17 cellular contexts compared by ENCODE assay signal in genomic region chr2:73783402-73783801, GRCh38. TPM values are rescaled to one million over a fixed set of nuclear protein-coding genes. Genes with fewer than 3 reads are reported as not detected.
"Had no signal": no experiment of that assay in that cellular context is flagged by ENCODE, and none has a peak within 500 bp of the region (broad histone marks: within the 10 kb centered on the region; RNA-seq: fewer than 3 reads in every experiment).

No MANE protein-coding gene starts in this region.

RNA-seq across cellular contexts. Expression of gene C2orf78, which starts 0.6 kb away (rescaled TPM):
- total RNA-seq: activated CD4-positive, alpha-beta memory T cell treated with anti-CD3 and anti-CD28 coated beads for 36 hours; activated CD4-positive, alpha-beta T cell treated with anti-CD3 and anti-CD28 coated beads for 36 hours; activated CD8-positive, alpha-beta memory T cell treated with anti-CD3 and anti-CD28 coated beads, Interleukin-2, amount 10 ng/mL, durations not matched to agents 7 days and 5 days; activated naive CD4-positive, alpha-beta T cell treated with anti-CD3 and anti-CD28 coated beads for 36 hours; activated T-helper 2 cell treated with anti-CD3 and anti-CD28 coated beads, Interferon-gamma antibody, Interleukin-2, Interleukin-4, amounts not matched to agents 10 μg/mL and 5 μg/mL and 100 μg/mL, durations not matched to agents 14 hours and 24 hours and 36 hours; ascending aorta; dorsolateral prefrontal cortex; esophagus mucosa; glomerular endothelial cell; liver; ovary; pulmonary artery endothelial cell; sigmoid colon; temporal lobe; upper lobe of left lung had no signal
- polyA plus RNA-seq: cardiac muscle cell, neural cell, ovary, sigmoid colon had no signal
